In the genomic region with DNA sequence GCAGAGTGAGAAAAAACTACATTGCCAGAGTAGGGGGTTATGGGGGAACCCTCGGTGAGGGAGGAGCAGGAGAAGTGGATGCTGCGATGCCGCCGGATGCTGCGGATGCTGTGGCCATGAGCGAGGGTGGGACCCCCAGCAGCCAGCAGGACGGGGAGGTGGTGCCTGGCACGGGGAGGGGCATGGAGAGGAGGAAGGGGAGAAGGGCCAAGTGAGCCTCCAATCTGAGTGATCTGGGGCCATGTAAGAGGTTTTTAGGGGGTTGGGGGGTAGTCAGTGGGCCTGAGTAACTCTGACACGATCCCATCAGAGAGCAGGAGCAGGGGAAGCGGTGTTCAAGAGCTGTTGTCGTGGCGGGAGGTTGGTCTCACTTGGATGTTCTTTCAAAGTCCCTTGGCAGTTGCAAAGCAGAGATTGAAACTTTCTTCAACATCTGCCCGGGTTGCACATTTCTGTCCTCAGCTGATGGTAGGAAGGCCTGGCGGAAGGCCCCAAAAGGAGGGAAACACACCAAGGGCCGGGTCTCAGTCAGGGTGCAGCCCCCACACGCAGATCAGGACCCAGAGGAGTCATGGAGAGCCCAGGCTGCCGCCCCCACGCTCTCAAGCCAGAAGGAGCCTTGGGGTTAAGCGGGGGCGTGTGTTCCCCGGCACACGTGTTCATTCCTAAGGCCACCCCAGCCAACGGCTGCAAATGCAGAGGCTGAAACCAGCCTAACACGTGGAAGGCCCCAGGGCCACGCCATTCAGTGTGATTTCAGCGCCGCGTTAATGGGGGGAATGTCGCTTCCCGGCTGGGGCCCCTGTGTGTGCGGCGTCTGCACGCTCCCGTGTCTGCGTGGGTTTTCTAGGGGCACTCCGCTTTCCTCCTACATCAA, we compare ENCODE assay signal across 13 cellular contexts.
DNase-seq lines count a peak whose midpoint lies in the region; ATAC-seq and TF ChIP-seq lines count a peak whose summit lies in the region.
"Had no signal": no experiment of that assay in that cellular context is flagged by ENCODE, and none has a peak within 500 bp of the region (broad histone marks: within the 10 kb centered on the region; RNA-seq: fewer than 3 reads in every experiment).

No MANE protein-coding gene starts in this region.

- TF ChIP-seq POLR2A in NB4 (IDR thresholded peaks at IDR 0.05; ENCODE audit: extremely low read depth, insufficient read length) = no peak
- no peak for TF ChIP-seq POLR2A in esophagus squamous epithelium (IDR thresholded peaks at IDR 0.05)

- H2BK5ac ChIP-seq in neuronal stem cell (ENCODE audit: low read length) = no peak overlapping the region

- H3K4me2 ChIP-seq in BLaER1 treated with 17β-estradiol and CSF1 and Interleukin-3, amounts not matched to agents 10 nM and 100 nM = peak overlapping the region; percentile 39 to 72 (median 63); a peak in 21 of 22 replicates
- no peak overlapping the region for H3K4me2 ChIP-seq in neuronal stem cell (ENCODE audit: insufficient read depth, low read length, poor library complexity, severe bottlenecking)
- H3K4me2 ChIP-seq: smooth muscle cell had no signal

- H3K4me3 ChIP-seq in BLaER1 treated with 17β-estradiol and CSF1 and Interleukin-3, amounts not matched to agents 10 nM and 100 nM = no peak overlapping the region
- H3K4me3 ChIP-seq in NB4 (ENCODE audit: low read depth, low read length) = no peak overlapping the region
- H3K4me3 ChIP-seq in esophagus squamous epithelium = no peak overlapping the region
- no peak overlapping the region for H3K4me3 ChIP-seq in neuronal stem cell (ENCODE audit: low read length in 2 of 2)
- no peak overlapping the region for H3K4me3 ChIP-seq in HAP-1
- H3K4me3 ChIP-seq: smooth muscle cell had no signal

- H3K27ac ChIP-seq in BLaER1 treated with 17β-estradiol and CSF1 and Interleukin-3, amounts not matched to agents 10 nM and 100 nM = peak overlapping the region in 4 of 11 experiments; percentile 47 to 55 (median 50); a peak in 6 of 22 replicates
- H3K27ac ChIP-seq in esophagus squamous epithelium (peak overlapping the region; percentile 5 to 54 (median 42)), neuronal stem cell (replicated peaks; ENCODE audit: low read length) (no peak overlapping the region)

- no peak overlapping the region for H2BK12ac ChIP-seq in neuronal stem cell (ENCODE audit: low read length)

- no peak overlapping the region for H2AFZ ChIP-seq in neuronal stem cell (ENCODE audit: low read length)

- peak overlapping the region; percentile 75 for H2AK5ac ChIP-seq in neuronal stem cell (ENCODE audit: low read depth, low read length)

- H3K36me3 ChIP-seq in BLaER1 treated with 17β-estradiol and CSF1 and Interleukin-3, amounts not matched to agents 10 nM and 100 nM = no peaks in the 10 kb centered on the region
- H3K36me3 ChIP-seq in esophagus squamous epithelium (no peaks in the 10 kb centered on the region), neuronal stem cell (replicated peaks in 1 of 2; ENCODE audit: control insufficient read depth in 2 of 2, insufficient read depth in 2 of 2, low read length in 2 of 2) (no peaks in the 10 kb centered on the region), HAP-1 (replicated peaks) (no peaks in the 10 kb centered on the region)

- H4K91ac ChIP-seq in neuronal stem cell (ENCODE audit: low read depth, low read length, poor library complexity) = no peak overlapping the region

- H3K4me1 ChIP-seq in BLaER1 treated with 17β-estradiol and CSF1 and Interleukin-3, amounts not matched to agents 10 nM and 100 nM = peaks cover 14 to 49% (median 40%) of the 10 kb centered on the region in 10 experiments
- H3K4me1 ChIP-seq in esophagus squamous epithelium (peaks cover 7 to 48% (median 18%) of the 10 kb centered on the region in 3 donors), neuronal stem cell (ENCODE audit: control insufficient read depth in 2 of 2, insufficient read depth in 1 of 2, low read depth in 1 of 2, low read length in 2 of 2) (peaks cover 0 to 2% of the 10 kb centered on the region in 2 donors), HAP-1 (no peaks in the 10 kb centered on the region)

- 81 to 86% methylated on average over 16 to 19 of the region's 36 CpGs for WGBS in esophagus squamous epithelium, 2 donors
- WGBS in neuronal stem cell (ENCODE audit: extremely low coverage in 2 of 2, insufficient read length in 2 of 2, insufficient replicate concordance in 1 of 2), 2 donors = no CpG with 5 or more reads among the region's 36 CpGs

- H2BK15ac ChIP-seq in neuronal stem cell (ENCODE audit: low read length) = peak overlapping the region; percentile 66

- H2BK120ac ChIP-seq in neuronal stem cell (ENCODE audit: low read depth, low read length) = no peak overlapping the region

- no peak overlapping the region for H3K4ac ChIP-seq in neuronal stem cell (ENCODE audit: low read length)

- peaks cover 4% of the 10 kb centered on the region for H3K79me1 ChIP-seq in neuronal stem cell (ENCODE audit: low read depth, low read length)

- in situ Hi-C loops in HAP-1 (cut with MboI; ENCODE audit: low sequenced_read_pairs) = no loop called here

- H3K9me3 ChIP-seq in BLaER1 treated with 17β-estradiol and CSF1 and Interleukin-3, amounts not matched to agents 10 nM and 100 nM (replicated peaks in 1 of 11) = peaks cover 0 to 3% (median 0%) of the 10 kb centered on the region in 11 experiments; a peak in 2 of 22 replicates
- no peaks in the 10 kb centered on the region for H3K9me3 ChIP-seq in esophagus squamous epithelium
- peaks cover 0 to 5% of the 10 kb centered on the region in 2 donors for H3K9me3 ChIP-seq in neuronal stem cell (replicated peaks in 1 of 2; ENCODE audit: control insufficient read depth in 2 of 2, insufficient read depth in 1 of 2, low read depth in 1 of 2, low read length in 2 of 2)
- no peaks in the 10 kb centered on the region for H3K9me3 ChIP-seq in HAP-1

- TF ChIP-seq CTCF in NB4 (IDR thresholded peaks at IDR 0.05; ENCODE audit: low read depth, low read length) (no peak), esophagus squamous epithelium (IDR thresholded peaks at IDR 0.05) (no peak)

- no peak overlapping the region for H3K23ac ChIP-seq in neuronal stem cell (ENCODE audit: low read depth, low read length, poor library complexity)

- peak overlapping the region; percentile 39 for H3K14ac ChIP-seq in neuronal stem cell (ENCODE audit: low read length)

- peaks cover 0 to 5% (median 0%) of the 10 kb centered on the region in 11 experiments; a peak in 1 of 22 replicates for H3K27me3 ChIP-seq in BLaER1 treated with 17β-estradiol and CSF1 and Interleukin-3, amounts not matched to agents 10 nM and 100 nM
- H3K27me3 ChIP-seq in esophagus squamous epithelium (no peaks in the 10 kb centered on the region), neuronal stem cell (ENCODE audit: control insufficient read depth in 3 of 3, insufficient read depth in 3 of 3, low read depth in 1 of 3, low read length in 3 of 3) (peaks cover 0 to 23% (median 0%) of the 10 kb centered on the region in 3 experiments), HAP-1 (ENCODE audit: low read depth) (no peaks in the 10 kb centered on the region)

- intact Hi-C loops in esophagus squamous epithelium (cut with DNase I) = no loop called here

- DNase-seq in NB4 (ENCODE audit: low read depth) = peak; percentile 85
- no peak for DNase-seq in esophagus squamous epithelium (lab: John Stamatoyannopoulos, UW)
- DNase-seq in neuronal stem cell (ENCODE audit: low spot score) = no peak
- DNase-seq in HAP-1 (ENCODE audit: low spot score in 2 of 2) = no peak
- no peak for DNase-seq in NOMO-1 (lab: John Stamatoyannopoulos, UW; ENCODE audit: unreplicated experiment in 2 of 2)
- DNase-seq in NCI-H128 (lab: John Stamatoyannopoulos, UW; ENCODE audit: unreplicated experiment) = no peak
- DNase-seq: activated effector memory CD4-positive, alpha-beta T cell treated with Interleukin-2 at 50 U/mL for 16 hours; cerebellar nuclear complex; NCI-H526 treated with DMSO at 0.1 percent for 48 hours; SIG-M5 had no signal

- no peak overlapping the region for H4K8ac ChIP-seq in neuronal stem cell (ENCODE audit: low read depth, low read length)

- peaks cover 0 to 4% (median 0%) of the 10 kb centered on the region in 11 experiments; a peak in 1 of 22 replicates for H4K20me1 ChIP-seq in BLaER1 treated with 17β-estradiol and CSF1 and Interleukin-3, amounts not matched to agents 10 nM and 100 nM

- H3K18ac ChIP-seq in neuronal stem cell (ENCODE audit: low read length) = peak overlapping the region; percentile 78

- H3K9ac ChIP-seq in BLaER1 treated with 17β-estradiol and CSF1 and Interleukin-3, amounts not matched to agents 10 nM and 100 nM = peak overlapping the region in 4 of 11 experiments; percentile 31 to 35 (median 34); a peak in 5 of 22 replicates
- peak overlapping the region; percentile 68 for H3K9ac ChIP-seq in neuronal stem cell (ENCODE audit: low read depth, low read length, poor library complexity)

- no peak for ATAC-seq in GM19467 (IDR thresholded peaks at IDR 0.05; ENCODE audit: unreplicated experiment)
